In the genomic region with DNA sequence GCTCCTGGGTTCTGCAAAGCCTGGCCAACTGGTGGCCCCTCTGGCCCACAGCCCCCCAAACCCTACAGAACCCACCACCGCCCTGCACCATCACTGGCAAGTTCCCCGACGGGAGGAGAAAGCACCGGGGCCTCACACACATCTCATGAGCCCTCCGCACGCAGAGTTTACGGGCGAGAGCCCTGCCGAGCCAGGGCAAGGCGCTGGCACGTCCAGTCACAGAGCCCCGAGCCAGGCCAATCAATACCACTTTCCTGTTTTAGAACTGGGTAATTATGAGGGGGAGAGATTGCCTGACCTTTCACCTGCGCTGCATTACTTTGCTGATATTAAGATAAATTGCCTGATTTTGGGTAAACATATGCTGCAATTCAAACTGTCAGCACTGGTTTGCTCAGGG, we compare ENCODE assay signal across 15 cellular contexts.
"Had no signal": no experiment of that assay in that cellular context is flagged by ENCODE, and none has a peak within 500 bp of the region (broad histone marks: within the 10 kb centered on the region; RNA-seq: fewer than 3 reads in every experiment).

No MANE protein-coding gene starts in this region.

- H3K27me3 Mint-ChIP-seq: dendritic cell treated with granulocyte-macrophage colony-stimulating factor and Interleukin-4, amounts not matched to agents 40 ng/mL and 50 ng/mL, for 4 days had no signal

- H3K27ac ChIP-seq: esophagus squamous epithelium, gastroesophageal sphincter, neutrophil, thyroid gland, upper lobe of left lung, uterus had no signal

- H3K36me3 Mint-ChIP-seq: mesothelial cell of epicardium had no signal

- H3K4me1 ChIP-seq: esophagus squamous epithelium, uterus had no signal

- H3K9me3 Mint-ChIP-seq: dendritic cell treated with granulocyte-macrophage colony-stimulating factor and Interleukin-4, amounts not matched to agents 40 ng/mL and 50 ng/mL, for 4 days; mesothelial cell of epicardium; nephron progenitor cell had no signal

- H3K4me3 Mint-ChIP-seq: dendritic cell treated with granulocyte-macrophage colony-stimulating factor and Interleukin-4, amounts not matched to agents 40 ng/mL and 50 ng/mL, for 4 days; mesothelial cell of epicardium; nephron progenitor cell had no signal

- H3K27me3 ChIP-seq: thyroid gland, upper lobe of left lung, uterus had no signal

- ATAC-seq: gastroesophageal sphincter, left colon had no signal

- DNase-seq: cerebellar nuclear complex; esophagus squamous epithelium; foreskin fibroblast; left colon; nephron progenitor cell; small intestine; stimulated activated CD4-positive, alpha-beta T cell treated with anti-CD3 and anti-CD28 coated beads, Interleukin-12 subunit alpha, Interleukin-12 subunit beta, amount 100 ng/mL, for 4 hours; stimulated activated naive CD4-positive, alpha-beta T cell treated with Interleukin-2 at 50 U/mL for 16 hours; thyroid gland; uterus had no signal

- H3K9me3 ChIP-seq: esophagus squamous epithelium, gastroesophageal sphincter, neutrophil, thyroid gland, upper lobe of left lung, uterus had no signal

- H3K4me3 ChIP-seq: esophagus squamous epithelium, gastroesophageal sphincter, thyroid gland, upper lobe of left lung, uterus had no signal

- H3K36me3 ChIP-seq: gastroesophageal sphincter, neutrophil, thyroid gland, upper lobe of left lung, uterus had no signal

- H3K27ac Mint-ChIP-seq: dendritic cell treated with granulocyte-macrophage colony-stimulating factor and Interleukin-4, amounts not matched to agents 40 ng/mL and 50 ng/mL, for 4 days; mesothelial cell of epicardium; nephron progenitor cell had no signal
